21 cellular contexts compared by ENCODE assay signal in genomic region chr19:13112555-13112954, GRCh38. TPM values are rescaled to one million over a fixed set of nuclear protein-coding genes. Genes with fewer than 3 reads are reported as not detected.
"Had no signal": no experiment of that assay in that cellular context is flagged by ENCODE, and none has a peak within 500 bp of the region (broad histone marks: within the 10 kb centered on the region; RNA-seq: fewer than 3 reads in every experiment).

No MANE protein-coding gene starts in this region.

- DNase-seq: Karpas-422, KG1, MM.1S, NCI-H1092 treated with DMSO at 0.1 percent for 48 hours, NCI-H1436, NCI-H187, NCI-H2029, NCI-H2081 treated with DMSO at 0.1 percent for 48 hours, NCI-H2171, NCI-H226, NCI-H446, NCI-H510A, NCI-H524 treated with DMSO at 0.1 percent for 48 hours, NCI-H774, SHP77 treated with DMSO at 0.1 percent for 48 hours, SJCRH30 had no signal

- H3K4me3 ChIP-seq: SJCRH30 had no signal

- H3K27ac ChIP-seq: SJCRH30 had no signal

- H3K4me1 ChIP-seq: SJCRH30 had no signal

- H3K9me3 ChIP-seq: SJCRH30 had no signal

- H3K27me3 ChIP-seq: SJCRH30 had no signal

- FAIRE-seq: RCC 7860 had no signal

- ATAC-seq: Right ventricle myocardium inferior, SK-N-SH treated with all-trans-retinoic acid at 6 μM for 48 hours had no signal

RNA-seq across cellular contexts. Expression of gene LYL1, which starts 9.9 kb away (rescaled TPM):
- total RNA-seq: HT1080, M059J had no signal
